In the genomic region with DNA sequence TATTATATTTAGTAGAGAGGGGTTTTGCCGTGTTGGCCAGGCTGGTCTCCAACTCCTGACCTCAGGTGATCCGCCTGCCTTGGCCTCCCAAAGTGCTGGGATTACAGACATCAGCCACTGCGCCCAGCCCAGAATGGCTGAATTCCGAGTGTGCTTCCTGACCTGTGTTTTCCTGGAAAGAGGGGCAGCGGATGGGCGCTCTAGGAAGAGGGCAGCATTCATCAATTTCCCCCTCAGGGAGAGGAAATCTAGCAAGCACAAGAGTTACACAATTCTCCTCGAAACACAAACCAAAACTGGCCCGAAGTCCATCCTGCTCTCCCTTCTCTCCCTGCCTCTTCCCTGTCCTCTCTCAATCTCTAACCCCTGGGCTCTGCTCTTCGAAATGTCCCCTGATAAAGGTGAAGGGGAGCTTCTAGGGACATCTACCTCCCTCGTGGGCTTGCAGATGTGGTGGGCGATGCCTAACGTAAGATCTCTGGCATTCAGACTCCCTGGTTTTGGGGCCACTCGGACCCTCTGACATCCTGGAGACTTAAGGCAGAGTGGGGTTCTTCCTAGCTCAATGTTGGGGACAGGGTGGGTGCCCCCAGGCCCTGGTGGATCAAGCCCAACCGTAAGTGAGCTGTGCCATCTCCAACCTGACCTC, we compare ENCODE assay signal across 1 cellular context.
A peak's percentile ranks its signal among the peaks of the same experiment; 100 is the strongest.
TF ChIP-seq lines count a peak whose summit lies in the region.

No MANE protein-coding gene starts in this region.

TF ChIP-seq in HepG2, 621 proteins besides CTCF, POLR2A, EP300 and RAD21 (continued from another document and continues in another):
- TF ChIP-seq ZNF547 (CRISPR knock-in tag; IDR thresholded peaks at IDR 0.05) (no peak), JUNB (CRISPR knock-in tag; IDR thresholded peaks at IDR 0.05; ENCODE audit: borderline replicate concordance) (no peak), STAT5B (CRISPR knock-in tag; IDR thresholded peaks at IDR 0.05) (no peak; the same call in 1 of the 2 replicates), ZKSCAN8 (CRISPR knock-in tag; IDR thresholded peaks at IDR 0.05; ENCODE audit: borderline replicate concordance) (peak; percentile 86; the same call in 1 of the 2 replicates), GPN1 (CRISPR knock-in tag; IDR thresholded peaks at IDR 0.05; ENCODE audit: borderline replicate concordance) (no peak), SYNCRIP (IDR thresholded peaks at IDR 0.05; ENCODE audit: insufficient read depth, low read depth, low read length) (no peak), TAF15 (IDR thresholded peaks at IDR 0.05; ENCODE audit: low read depth, low read length, poor library complexity, severe bottlenecking) (no peak), ZNF253 (CRISPR knock-in tag; IDR thresholded peaks at IDR 0.05; ENCODE audit: borderline replicate concordance) (no peak), RBFOX2 (IDR thresholded peaks at IDR 0.05; ENCODE audit: low read depth, low read length) (no peak), FOXA1 (IDR thresholded peaks at IDR 0.05) (no peak), FOXA1 (CRISPR knock-in tag; IDR thresholded peaks at IDR 0.05) (no peak), MAFG (CRISPR knock-in tag; IDR thresholded peaks at IDR 0.05) (no peak), KDM4B (CRISPR knock-in tag; IDR thresholded peaks at IDR 0.05) (no peak), ZNF773 (CRISPR knock-in tag; IDR thresholded peaks at IDR 0.05; ENCODE audit: borderline replicate concordance) (no peak), CENPX (CRISPR knock-in tag; IDR thresholded peaks at IDR 0.05) (no peak), KDM3A (CRISPR knock-in tag; IDR thresholded peaks at IDR 0.05; ENCODE audit: low read depth) (0 out of 2 replicates have a peak, but pooled peaks have one; percentile 41), NFIB (CRISPR knock-in tag; IDR thresholded peaks at IDR 0.05; ENCODE audit: borderline replicate concordance) (no peak), ZNF614 (CRISPR knock-in tag; IDR thresholded peaks at IDR 0.05; ENCODE audit: borderline replicate concordance) (peak; percentile 50; the same call in 1 of the 2 replicates), EZH2 (conservative IDR thresholded peaks at IDR 0.05; ENCODE audit: low read depth, low read length) (no peak), ZNF841 (CRISPR knock-in tag; IDR thresholded peaks at IDR 0.05; ENCODE audit: borderline replicate concordance) (no peak), ASH2L (IDR thresholded peaks at IDR 0.05; ENCODE audit: insufficient read length, low read depth, low read length) (no peak), ZNF564 (CRISPR knock-in tag; IDR thresholded peaks at IDR 0.05) (no peak), ZKSCAN1 (IDR thresholded peaks at IDR 0.05; ENCODE audit: low read length) (no peak), RBM39 (IDR thresholded peaks at IDR 0.05; ENCODE audit: low read depth, low read length, poor library complexity, severe bottlenecking) (no peak), AHR (CRISPR knock-in tag; IDR thresholded peaks at IDR 0.05) (no peak), ZNF775 (CRISPR knock-in tag; IDR thresholded peaks at IDR 0.05; ENCODE audit: borderline replicate concordance) (0 out of 2 replicates have a peak, but pooled peaks have one; percentile 57), SALL2 (CRISPR knock-in tag; IDR thresholded peaks at IDR 0.05) (peak; percentile 43; the same call in 1 of the 2 replicates), PITX1 (CRISPR knock-in tag; IDR thresholded peaks at IDR 0.05) (peak; percentile 64; the same call in 1 of the 2 replicates), NFE2 (CRISPR knock-in tag; IDR thresholded peaks at IDR 0.05) (no peak), KAT7 (CRISPR knock-in tag; IDR thresholded peaks at IDR 0.05; ENCODE audit: borderline replicate concordance) (peak; percentile 76), ZNF619 (CRISPR knock-in tag; IDR thresholded peaks at IDR 0.05) (no peak), ZNF747 (CRISPR knock-in tag; IDR thresholded peaks at IDR 0.05; ENCODE audit: borderline replicate concordance) (no peak)
- TF ChIP-seq, protein P1, sequence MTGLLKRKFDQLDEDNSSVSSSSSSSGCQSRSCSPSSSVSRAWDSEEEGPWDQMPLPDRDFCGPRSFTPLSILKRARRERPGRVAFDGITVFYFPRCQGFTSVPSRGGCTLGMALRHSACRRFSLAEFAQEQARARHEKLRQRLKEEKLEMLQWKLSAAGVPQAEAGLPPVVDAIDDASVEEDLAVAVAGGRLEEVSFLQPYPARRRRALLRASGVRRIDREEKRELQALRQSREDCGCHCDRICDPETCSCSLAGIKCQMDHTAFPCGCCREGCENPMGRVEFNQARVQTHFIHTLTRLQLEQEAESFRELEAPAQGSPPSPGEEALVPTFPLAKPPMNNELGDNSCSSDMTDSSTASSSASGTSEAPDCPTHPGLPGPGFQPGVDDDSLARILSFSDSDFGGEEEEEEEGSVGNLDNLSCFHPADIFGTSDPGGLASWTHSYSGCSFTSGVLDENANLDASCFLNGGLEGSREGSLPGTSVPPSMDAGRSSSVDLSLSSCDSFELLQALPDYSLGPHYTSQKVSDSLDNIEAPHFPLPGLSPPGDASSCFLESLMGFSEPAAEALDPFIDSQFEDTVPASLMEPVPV (CRISPR knock-in tag; IDR thresholded peaks at IDR 0.05) = no peak
- TF ChIP-seq, protein P2, sequence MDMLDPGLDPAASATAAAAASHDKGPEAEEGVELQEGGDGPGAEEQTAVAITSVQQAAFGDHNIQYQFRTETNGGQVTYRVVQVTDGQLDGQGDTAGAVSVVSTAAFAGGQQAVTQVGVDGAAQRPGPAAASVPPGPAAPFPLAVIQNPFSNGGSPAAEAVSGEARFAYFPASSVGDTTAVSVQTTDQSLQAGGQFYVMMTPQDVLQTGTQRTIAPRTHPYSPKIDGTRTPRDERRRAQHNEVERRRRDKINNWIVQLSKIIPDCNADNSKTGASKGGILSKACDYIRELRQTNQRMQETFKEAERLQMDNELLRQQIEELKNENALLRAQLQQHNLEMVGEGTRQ (IDR thresholded peaks at IDR 0.05; ENCODE audit: low read depth, low read length) = no peak
- TF ChIP-seq, protein P2 (CRISPR knock-in tag; IDR thresholded peaks at IDR 0.05; ENCODE audit: borderline replicate concordance) = no peak
- TF ChIP-seq, protein P3, sequence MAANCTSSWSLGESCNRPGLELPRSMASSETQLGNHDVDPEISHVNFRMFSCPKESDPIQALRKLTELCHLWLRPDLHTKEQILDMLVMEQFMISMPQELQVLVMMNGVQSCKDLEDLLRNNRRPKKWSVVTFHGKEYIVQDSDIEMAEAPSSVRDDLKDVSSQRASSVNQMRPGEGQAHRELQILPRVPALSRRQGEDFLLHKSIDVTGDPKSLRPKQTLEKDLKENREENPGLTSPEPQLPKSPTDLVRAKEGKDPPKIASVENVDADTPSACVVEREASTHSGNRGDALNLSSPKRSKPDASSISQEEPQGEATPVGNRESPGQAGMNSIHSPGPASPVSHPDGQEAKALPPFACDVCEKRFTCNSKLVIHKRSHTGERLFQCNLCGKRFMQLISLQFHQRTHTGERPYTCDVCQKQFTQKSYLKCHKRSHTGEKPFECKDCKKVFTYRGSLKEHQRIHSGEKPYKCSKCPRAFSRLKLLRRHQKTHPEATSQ (CRISPR knock-in tag; IDR thresholded peaks at IDR 0.05; ENCODE audit: borderline replicate concordance) = no peak
- TF ChIP-seq, protein P4, sequence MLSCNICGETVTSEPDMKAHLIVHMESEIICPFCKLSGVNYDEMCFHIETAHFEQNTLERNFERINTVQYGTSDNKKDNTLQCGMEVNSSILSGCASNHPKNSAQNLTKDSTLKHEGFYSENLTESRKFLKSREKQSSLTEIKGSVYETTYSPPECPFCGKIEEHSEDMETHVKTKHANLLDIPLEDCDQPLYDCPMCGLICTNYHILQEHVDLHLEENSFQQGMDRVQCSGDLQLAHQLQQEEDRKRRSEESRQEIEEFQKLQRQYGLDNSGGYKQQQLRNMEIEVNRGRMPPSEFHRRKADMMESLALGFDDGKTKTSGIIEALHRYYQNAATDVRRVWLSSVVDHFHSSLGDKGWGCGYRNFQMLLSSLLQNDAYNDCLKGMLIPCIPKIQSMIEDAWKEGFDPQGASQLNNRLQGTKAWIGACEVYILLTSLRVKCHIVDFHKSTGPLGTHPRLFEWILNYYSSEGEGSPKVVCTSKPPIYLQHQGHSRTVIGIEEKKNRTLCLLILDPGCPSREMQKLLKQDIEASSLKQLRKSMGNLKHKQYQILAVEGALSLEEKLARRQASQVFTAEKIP (CRISPR knock-in tag; IDR thresholded peaks at IDR 0.05; ENCODE audit: borderline replicate concordance) = no peak
- TF ChIP-seq, protein P5, sequence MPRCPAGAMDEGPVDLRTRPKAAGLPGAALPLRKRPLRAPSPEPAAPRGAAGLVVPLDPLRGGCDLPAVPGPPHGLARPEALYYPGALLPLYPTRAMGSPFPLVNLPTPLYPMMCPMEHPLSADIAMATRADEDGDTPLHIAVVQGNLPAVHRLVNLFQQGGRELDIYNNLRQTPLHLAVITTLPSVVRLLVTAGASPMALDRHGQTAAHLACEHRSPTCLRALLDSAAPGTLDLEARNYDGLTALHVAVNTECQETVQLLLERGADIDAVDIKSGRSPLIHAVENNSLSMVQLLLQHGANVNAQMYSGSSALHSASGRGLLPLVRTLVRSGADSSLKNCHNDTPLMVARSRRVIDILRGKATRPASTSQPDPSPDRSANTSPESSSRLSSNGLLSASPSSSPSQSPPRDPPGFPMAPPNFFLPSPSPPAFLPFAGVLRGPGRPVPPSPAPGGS (CRISPR knock-in tag; IDR thresholded peaks at IDR 0.05) = no peak
- TF ChIP-seq, protein P6, sequence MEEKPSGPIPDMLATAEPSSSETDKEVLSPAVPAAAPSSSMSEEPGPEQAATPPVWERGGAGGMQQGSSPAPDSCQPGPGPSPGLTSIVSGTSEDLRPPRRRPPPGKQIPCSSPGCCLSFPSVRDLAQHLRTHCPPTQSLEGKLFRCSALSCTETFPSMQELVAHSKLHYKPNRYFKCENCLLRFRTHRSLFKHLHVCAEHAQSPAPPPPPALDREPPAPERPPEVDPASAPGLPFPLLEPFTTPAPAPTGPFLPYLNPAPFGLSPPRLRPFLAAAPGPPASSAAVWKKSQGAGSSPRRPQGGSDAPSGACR (CRISPR knock-in tag; IDR thresholded peaks at IDR 0.05) = peak; percentile 78; the same call in 1 of the 2 replicates
- TF ChIP-seq, protein P7, sequence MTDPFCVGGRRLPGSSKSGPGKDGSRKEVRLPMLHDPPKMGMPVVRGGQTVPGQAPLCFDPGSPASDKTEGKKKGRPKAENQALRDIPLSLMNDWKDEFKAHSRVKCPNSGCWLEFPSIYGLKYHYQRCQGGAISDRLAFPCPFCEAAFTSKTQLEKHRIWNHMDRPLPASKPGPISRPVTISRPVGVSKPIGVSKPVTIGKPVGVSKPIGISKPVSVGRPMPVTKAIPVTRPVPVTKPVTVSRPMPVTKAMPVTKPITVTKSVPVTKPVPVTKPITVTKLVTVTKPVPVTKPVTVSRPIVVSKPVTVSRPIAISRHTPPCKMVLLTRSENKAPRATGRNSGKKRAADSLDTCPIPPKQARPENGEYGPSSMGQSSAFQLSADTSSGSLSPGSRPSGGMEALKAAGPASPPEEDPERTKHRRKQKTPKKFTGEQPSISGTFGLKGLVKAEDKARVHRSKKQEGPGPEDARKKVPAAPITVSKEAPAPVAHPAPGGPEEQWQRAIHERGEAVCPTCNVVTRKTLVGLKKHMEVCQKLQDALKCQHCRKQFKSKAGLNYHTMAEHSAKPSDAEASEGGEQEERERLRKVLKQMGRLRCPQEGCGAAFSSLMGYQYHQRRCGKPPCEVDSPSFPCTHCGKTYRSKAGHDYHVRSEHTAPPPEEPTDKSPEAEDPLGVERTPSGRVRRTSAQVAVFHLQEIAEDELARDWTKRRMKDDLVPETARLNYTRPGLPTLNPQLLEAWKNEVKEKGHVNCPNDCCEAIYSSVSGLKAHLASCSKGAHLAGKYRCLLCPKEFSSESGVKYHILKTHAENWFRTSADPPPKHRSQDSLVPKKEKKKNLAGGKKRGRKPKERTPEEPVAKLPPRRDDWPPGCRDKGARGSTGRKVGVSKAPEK (CRISPR knock-in tag; IDR thresholded peaks at IDR 0.05; ENCODE audit: borderline replicate concordance) = peak; percentile 60; the same call in 1 of the 2 replicates
- TF ChIP-seq, protein P8, sequence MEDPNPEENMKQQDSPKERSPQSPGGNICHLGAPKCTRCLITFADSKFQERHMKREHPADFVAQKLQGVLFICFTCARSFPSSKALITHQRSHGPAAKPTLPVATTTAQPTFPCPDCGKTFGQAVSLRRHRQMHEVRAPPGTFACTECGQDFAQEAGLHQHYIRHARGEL (CRISPR knock-in tag; IDR thresholded peaks at IDR 0.05) = no peak
- TF ChIP-seq, protein P9, sequence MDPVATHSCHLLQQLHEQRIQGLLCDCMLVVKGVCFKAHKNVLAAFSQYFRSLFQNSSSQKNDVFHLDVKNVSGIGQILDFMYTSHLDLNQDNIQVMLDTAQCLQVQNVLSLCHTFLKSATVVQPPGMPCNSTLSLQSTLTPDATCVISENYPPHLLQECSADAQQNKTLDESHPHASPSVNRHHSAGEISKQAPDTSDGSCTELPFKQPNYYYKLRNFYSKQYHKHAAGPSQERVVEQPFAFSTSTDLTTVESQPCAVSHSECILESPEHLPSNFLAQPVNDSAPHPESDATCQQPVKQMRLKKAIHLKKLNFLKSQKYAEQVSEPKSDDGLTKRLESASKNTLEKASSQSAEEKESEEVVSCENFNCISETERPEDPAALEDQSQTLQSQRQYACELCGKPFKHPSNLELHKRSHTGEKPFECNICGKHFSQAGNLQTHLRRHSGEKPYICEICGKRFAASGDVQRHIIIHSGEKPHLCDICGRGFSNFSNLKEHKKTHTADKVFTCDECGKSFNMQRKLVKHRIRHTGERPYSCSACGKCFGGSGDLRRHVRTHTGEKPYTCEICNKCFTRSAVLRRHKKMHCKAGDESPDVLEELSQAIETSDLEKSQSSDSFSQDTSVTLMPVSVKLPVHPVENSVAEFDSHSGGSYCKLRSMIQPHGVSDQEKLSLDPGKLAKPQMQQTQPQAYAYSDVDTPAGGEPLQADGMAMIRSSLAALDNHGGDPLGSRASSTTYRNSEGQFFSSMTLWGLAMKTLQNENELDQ (CRISPR knock-in tag; IDR thresholded peaks at IDR 0.05; ENCODE audit: borderline replicate concordance) = no peak
- TF ChIP-seq, protein P10, sequence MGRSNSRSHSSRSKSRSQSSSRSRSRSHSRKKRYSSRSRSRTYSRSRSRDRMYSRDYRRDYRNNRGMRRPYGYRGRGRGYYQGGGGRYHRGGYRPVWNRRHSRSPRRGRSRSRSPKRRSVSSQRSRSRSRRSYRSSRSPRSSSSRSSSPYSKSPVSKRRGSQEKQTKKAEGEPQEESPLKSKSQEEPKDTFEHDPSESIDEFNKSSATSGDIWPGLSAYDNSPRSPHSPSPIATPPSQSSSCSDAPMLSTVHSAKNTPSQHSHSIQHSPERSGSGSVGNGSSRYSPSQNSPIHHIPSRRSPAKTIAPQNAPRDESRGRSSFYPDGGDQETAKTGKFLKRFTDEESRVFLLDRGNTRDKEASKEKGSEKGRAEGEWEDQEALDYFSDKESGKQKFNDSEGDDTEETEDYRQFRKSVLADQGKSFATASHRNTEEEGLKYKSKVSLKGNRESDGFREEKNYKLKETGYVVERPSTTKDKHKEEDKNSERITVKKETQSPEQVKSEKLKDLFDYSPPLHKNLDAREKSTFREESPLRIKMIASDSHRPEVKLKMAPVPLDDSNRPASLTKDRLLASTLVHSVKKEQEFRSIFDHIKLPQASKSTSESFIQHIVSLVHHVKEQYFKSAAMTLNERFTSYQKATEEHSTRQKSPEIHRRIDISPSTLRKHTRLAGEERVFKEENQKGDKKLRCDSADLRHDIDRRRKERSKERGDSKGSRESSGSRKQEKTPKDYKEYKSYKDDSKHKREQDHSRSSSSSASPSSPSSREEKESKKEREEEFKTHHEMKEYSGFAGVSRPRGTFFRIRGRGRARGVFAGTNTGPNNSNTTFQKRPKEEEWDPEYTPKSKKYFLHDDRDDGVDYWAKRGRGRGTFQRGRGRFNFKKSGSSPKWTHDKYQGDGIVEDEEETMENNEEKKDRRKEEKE (IDR thresholded peaks at IDR 0.05) = no peak
